ENCODE assay signal across 29 cellular contexts in the genomic region with DNA sequence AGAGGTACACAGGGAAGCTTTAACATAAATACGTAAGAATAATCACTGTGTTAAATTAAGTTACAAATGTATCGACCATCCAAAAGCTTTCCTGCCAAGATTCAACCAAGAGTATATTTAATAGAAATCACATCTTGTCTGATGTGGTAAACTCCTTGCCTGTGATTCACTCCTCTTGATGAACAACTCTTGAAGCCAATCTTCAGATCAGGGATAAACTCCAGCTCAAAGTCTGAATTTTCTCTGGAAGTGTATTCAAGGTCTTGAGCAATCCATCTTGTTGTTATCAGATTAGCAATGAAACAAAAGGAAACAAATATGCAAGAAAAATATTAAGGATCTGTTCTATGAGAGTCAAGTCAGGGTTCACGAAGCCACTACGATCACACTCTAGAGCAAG.
"Had no signal": no experiment of that assay in that cellular context is flagged by ENCODE, and none has a peak within 500 bp of the region (broad histone marks: within the 10 kb centered on the region; RNA-seq: fewer than 3 reads in every experiment).

No MANE protein-coding gene starts in this region.

- DNase-seq: stimulated activated CD4-positive, alpha-beta T cell treated with anti-CD3 and anti-CD28 coated beads, Interleukin-2, amount 100 ng/mL, for 48 hours; stimulated activated CD4-positive, alpha-beta T cell treated with anti-CD3 and anti-CD28 coated beads, Interleukin-4, amount 100 ng/mL, for 1 hour; stimulated activated CD4-positive, alpha-beta T cell treated with anti-CD3 and anti-CD28 coated beads, Interleukin-4, amount 100 ng/mL, for 24 hours; stimulated activated CD4-positive, alpha-beta T cell treated with anti-CD3 and anti-CD28 coated beads, Interleukin-4, amount 100 ng/mL, for 4 hours; stimulated activated CD8-positive, alpha-beta memory T cell treated with anti-CD3 and anti-CD28 coated beads, Interleukin-4, amount 100 ng/mL, for 48 hours; stimulated activated naive B cell treated with anti-CD40 and anti-IgM and Interleukin-4, amounts not matched to agents 10 μg/mL and 1 μg/mL and 100 μg/mL, for 72 hours; stimulated activated naive CD4-positive, alpha-beta T cell; stimulated activated naive CD4-positive, alpha-beta T cell treated with Interleukin-2 at 50 U/mL for 16 hours; stimulated activated naive CD8-positive, alpha-beta T cell treated with anti-CD3 and anti-CD28 coated beads, Interleukin-15, amount 100 ng/mL, for 72 hours; stimulated activated naive CD8-positive, alpha-beta T cell treated with anti-CD3 and anti-CD28 coated beads, Interleukin-15, Interleukin-2, amounts not matched to agents 100 U/mL and 50 U/mL, for 24 hours; stomach; substantia nigra; testis; thyroid gland; tibial artery; transverse colon; trophoblast cell; upper lobe of left lung; upper lobe of right lung; uterus had no signal

- H3K36me3 Mint-ChIP-seq: stimulated activated effector memory CD8-positive, alpha-beta T cell treated with anti-CD3 and anti-CD28 coated beads, Interleukin-12 subunit alpha, Interleukin-12 subunit beta, amount 100 ng/mL, for 72 hours; stimulated activated memory B cell treated with anti-CD40 and anti-IgM and Interleukin-4, amounts not matched to agents 10 μg/mL and 1 μg/mL and 100 μg/mL, for 72 hours; stimulated activated naive B cell treated with anti-CD40 and anti-IgM and Interleukin-4, amounts not matched to agents 10 μg/mL and 1 μg/mL and 100 μg/mL, for 72 hours; type B pancreatic cell had no signal

- H3K27me3 ChIP-seq: stomach, suprapubic skin, testis, thyroid gland, tibial artery, tibial nerve, transverse colon, upper lobe of left lung, upper lobe of right lung, uterus, vagina had no signal

- FAIRE-seq: urothelium cell line had no signal

- H3K27ac Mint-ChIP-seq: stimulated activated effector memory CD8-positive, alpha-beta T cell treated with anti-CD3 and anti-CD28 coated beads, Interleukin-12 subunit alpha, Interleukin-12 subunit beta, amount 100 ng/mL, for 72 hours; stimulated activated memory B cell treated with anti-CD40 and anti-IgM and Interleukin-4, amounts not matched to agents 10 μg/mL and 1 μg/mL and 100 μg/mL, for 72 hours; stimulated activated naive B cell treated with anti-CD40 and anti-IgM and Interleukin-4, amounts not matched to agents 10 μg/mL and 1 μg/mL and 100 μg/mL, for 72 hours; stimulated activated naive CD8-positive, alpha-beta T cell treated with anti-CD3 and anti-CD28 coated beads, Interleukin-15, amount 100 ng/mL, for 72 hours; stimulated activated naive CD8-positive, alpha-beta T cell treated with anti-CD3 and anti-CD28 coated beads, Interleukin-15, Interleukin-2, amounts not matched to agents 100 ng/mL and 50 ng/mL, for 24 hours; type B pancreatic cell had no signal

- H3K36me3 ChIP-seq: stomach, suprapubic skin, thoracic aorta, thyroid gland, tibial artery, tibial nerve, transverse colon, upper lobe of left lung, upper lobe of right lung, uterus, vagina had no signal

- H3K4me1 ChIP-seq: stomach, suprapubic skin, testis, thyroid gland, tibial artery, tibial nerve, transverse colon, upper lobe of left lung, upper lobe of right lung, uterus, vagina had no signal

- H3K9me3 ChIP-seq: stomach, suprapubic skin, testis, thoracic aorta, thyroid gland, tibial artery, tibial nerve, transverse colon, upper lobe of left lung, upper lobe of right lung, uterus, vagina had no signal

- H3K4me1 Mint-ChIP-seq: stimulated activated effector memory CD8-positive, alpha-beta T cell treated with anti-CD3 and anti-CD28 coated beads, Interleukin-12 subunit alpha, Interleukin-12 subunit beta, amount 100 ng/mL, for 72 hours; stimulated activated memory B cell treated with anti-CD40 and anti-IgM and Interleukin-4, amounts not matched to agents 10 μg/mL and 1 μg/mL and 100 μg/mL, for 72 hours; stimulated activated naive B cell treated with anti-CD40 and anti-IgM and Interleukin-4, amounts not matched to agents 10 μg/mL and 1 μg/mL and 100 μg/mL, for 72 hours; stimulated activated naive CD8-positive, alpha-beta T cell treated with anti-CD3 and anti-CD28 coated beads, Interleukin-15, amount 100 ng/mL, for 72 hours had no signal

- H3K9me3 Mint-ChIP-seq: type B pancreatic cell had no signal

- H3K4me3 ChIP-seq: stomach, suprapubic skin, testis, thoracic aorta, thyroid gland, tibial artery, tibial nerve, transverse colon, upper lobe of left lung, upper lobe of right lung, uterus, vagina had no signal

- H3K27ac ChIP-seq: stomach, suprapubic skin, testis, thoracic aorta, thyroid gland, tibial artery, tibial nerve, transverse colon, upper lobe of left lung, upper lobe of right lung, uterus, vagina had no signal

- H3K27me3 Mint-ChIP-seq: stimulated activated memory B cell treated with anti-CD40 and anti-IgM and Interleukin-4, amounts not matched to agents 10 μg/mL and 1 μg/mL and 100 μg/mL, for 72 hours; stimulated activated naive B cell treated with anti-CD40 and anti-IgM and Interleukin-4, amounts not matched to agents 10 μg/mL and 1 μg/mL and 100 μg/mL, for 72 hours; stimulated activated naive CD8-positive, alpha-beta T cell treated with anti-CD3 and anti-CD28 coated beads, Interleukin-15, amount 100 ng/mL, for 72 hours; stimulated activated naive CD8-positive, alpha-beta T cell treated with anti-CD3 and anti-CD28 coated beads, Interleukin-15, Interleukin-2, amounts not matched to agents 100 ng/mL and 50 ng/mL, for 24 hours had no signal

- ATAC-seq: stimulated activated effector memory CD8-positive, alpha-beta T cell treated with anti-CD3 and anti-CD28 coated beads, Interleukin-12 subunit alpha, Interleukin-12 subunit beta, amount 100 ng/mL, for 72 hours; stimulated activated memory B cell treated with anti-CD40 and anti-IgM and Interleukin-4, amounts not matched to agents 10 μg/mL and 1 μg/mL and 100 μg/mL, for 72 hours; stimulated activated naive B cell treated with anti-CD40 and anti-IgM and Interleukin-4, amounts not matched to agents 10 μg/mL and 1 μg/mL and 100 μg/mL, for 72 hours; stimulated activated naive CD8-positive, alpha-beta T cell treated with anti-CD3 and anti-CD28 coated beads, Interleukin-15, amount 100 ng/mL, for 72 hours; stimulated activated naive CD8-positive, alpha-beta T cell treated with anti-CD3 and anti-CD28 coated beads, Interleukin-15, Interleukin-2, amounts not matched to agents 100 U/mL and 50 U/mL, for 24 hours; upper lobe of right lung had no signal

- H3K4me3 Mint-ChIP-seq: stimulated activated effector memory CD8-positive, alpha-beta T cell treated with anti-CD3 and anti-CD28 coated beads, Interleukin-12 subunit alpha, Interleukin-12 subunit beta, amount 100 ng/mL, for 72 hours; stimulated activated memory B cell treated with anti-CD40 and anti-IgM and Interleukin-4, amounts not matched to agents 10 μg/mL and 1 μg/mL and 100 μg/mL, for 72 hours; stimulated activated naive B cell treated with anti-CD40 and anti-IgM and Interleukin-4, amounts not matched to agents 10 μg/mL and 1 μg/mL and 100 μg/mL, for 72 hours; stimulated activated naive CD8-positive, alpha-beta T cell treated with anti-CD3 and anti-CD28 coated beads, Interleukin-15, amount 100 ng/mL, for 72 hours; stimulated activated naive CD8-positive, alpha-beta T cell treated with anti-CD3 and anti-CD28 coated beads, Interleukin-15, Interleukin-2, amounts not matched to agents 100 ng/mL and 50 ng/mL, for 24 hours; type B pancreatic cell had no signal
